Comparison of ENCODE assay signal across 1 cellular context in genomic region chr19:1027020-1027952, GRCh38.
TF ChIP-seq lines count a peak whose summit lies in the region.

No MANE protein-coding gene starts in this region.

TF ChIP-seq in K562, 482 proteins besides CTCF, POLR2A, EP300 and RAD21 (continued from another document and continues in another):
- TF ChIP-seq SPI1 (IDR thresholded peaks at IDR 0.05; ENCODE audit: borderline replicate concordance, low read depth, low read length) = peak; percentile 88
- no peak for TF ChIP-seq SLC30A9 (CRISPR knock-in tag; IDR thresholded peaks at IDR 0.05)
- TF ChIP-seq TOE1 (IDR thresholded peaks at IDR 0.05; ENCODE audit: borderline replicate concordance) = no peak
- TF ChIP-seq TOE1 (CRISPR knock-in tag; IDR thresholded peaks at IDR 0.05; ENCODE audit: borderline replicate concordance, low read depth) = no peak
- TF ChIP-seq EGR1 (conservative IDR thresholded peaks at IDR 0.05) = no peak; the same call in 1 of the 2 replicates
- TF ChIP-seq RBM22 (IDR thresholded peaks at IDR 0.05; ENCODE audit: low read depth, low read length, poor library complexity, severe bottlenecking) = peak; percentile 74
- no peak for TF ChIP-seq TAL1 (IDR thresholded peaks at IDR 0.05)
- TF ChIP-seq, protein P1, sequence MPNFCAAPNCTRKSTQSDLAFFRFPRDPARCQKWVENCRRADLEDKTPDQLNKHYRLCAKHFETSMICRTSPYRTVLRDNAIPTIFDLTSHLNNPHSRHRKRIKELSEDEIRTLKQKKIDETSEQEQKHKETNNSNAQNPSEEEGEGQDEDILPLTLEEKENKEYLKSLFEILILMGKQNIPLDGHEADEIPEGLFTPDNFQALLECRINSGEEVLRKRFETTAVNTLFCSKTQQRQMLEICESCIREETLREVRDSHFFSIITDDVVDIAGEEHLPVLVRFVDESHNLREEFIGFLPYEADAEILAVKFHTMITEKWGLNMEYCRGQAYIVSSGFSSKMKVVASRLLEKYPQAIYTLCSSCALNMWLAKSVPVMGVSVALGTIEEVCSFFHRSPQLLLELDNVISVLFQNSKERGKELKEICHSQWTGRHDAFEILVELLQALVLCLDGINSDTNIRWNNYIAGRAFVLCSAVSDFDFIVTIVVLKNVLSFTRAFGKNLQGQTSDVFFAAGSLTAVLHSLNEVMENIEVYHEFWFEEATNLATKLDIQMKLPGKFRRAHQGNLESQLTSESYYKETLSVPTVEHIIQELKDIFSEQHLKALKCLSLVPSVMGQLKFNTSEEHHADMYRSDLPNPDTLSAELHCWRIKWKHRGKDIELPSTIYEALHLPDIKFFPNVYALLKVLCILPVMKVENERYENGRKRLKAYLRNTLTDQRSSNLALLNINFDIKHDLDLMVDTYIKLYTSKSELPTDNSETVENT (CRISPR knock-in tag; IDR thresholded peaks at IDR 0.05) = no peak
- no peak for TF ChIP-seq ZSCAN29 (IDR thresholded peaks at IDR 0.05)
- no peak for TF ChIP-seq NCOA6 (IDR thresholded peaks at IDR 0.05)
- no peak for TF ChIP-seq ELK3 (CRISPR knock-in tag; IDR thresholded peaks at IDR 0.05)
- no peak for TF ChIP-seq SIX5 (IDR thresholded peaks at IDR 0.05; ENCODE audit: borderline replicate concordance in 1 of 2, insufficient read depth in 1 of 2, low read depth in 1 of 2, low read length in 2 of 2)
- no peak for TF ChIP-seq HCFC1 (IDR thresholded peaks at IDR 0.05; ENCODE audit: low read depth, low read length)
- TF ChIP-seq RUNX1 (IDR thresholded peaks at IDR 0.05; ENCODE audit: low read depth) = no peak
- TF ChIP-seq ZNF384 (IDR thresholded peaks at IDR 0.05; ENCODE audit: low read depth, low read length) = no peak
- peak; percentile 49; the same call in 1 of the 2 replicates for TF ChIP-seq FOXK1 (CRISPR knock-in tag; IDR thresholded peaks at IDR 0.05; ENCODE audit: borderline replicate concordance)
- no peak for TF ChIP-seq ZBTB26 (CRISPR knock-in tag; IDR thresholded peaks at IDR 0.05)
- TF ChIP-seq VEZF1 (CRISPR knock-in tag; IDR thresholded peaks at IDR 0.05) = no peak
- TF ChIP-seq MAFK (IDR thresholded peaks at IDR 0.05; ENCODE audit: low read length) = no peak
- TF ChIP-seq BHLHE40 (IDR thresholded peaks at IDR 0.05; ENCODE audit: low read length) = 0 out of 2 replicates have a peak, but pooled peaks have one; percentile 16
- no peak for TF ChIP-seq FOXO4 (CRISPR knock-in tag; IDR thresholded peaks at IDR 0.05)
- peak; percentile 90 for TF ChIP-seq ZFP36 (IDR thresholded peaks at IDR 0.05; ENCODE audit: low read depth, low read length, partially characterized antibody)
- no peak for TF ChIP-seq PRDM10 (IDR thresholded peaks at IDR 0.05; ENCODE audit: partially characterized antibody)
- no peak for TF ChIP-seq REST (CRISPR knock-in tag; IDR thresholded peaks at IDR 0.05; ENCODE audit: low read depth)
- TF ChIP-seq KLF1 (tag; IDR thresholded peaks at IDR 0.05) = no peak
- TF ChIP-seq NR4A1 (CRISPR knock-in tag; IDR thresholded peaks at IDR 0.05) = no peak
- TF ChIP-seq NR4A1 (tag; IDR thresholded peaks at IDR 0.05) = no peak
- no peak for TF ChIP-seq ZBTB33 (CRISPR knock-in tag; IDR thresholded peaks at IDR 0.05)
- 0 out of 2 replicates have a peak, but pooled peaks have one; percentile 22 for TF ChIP-seq SOX6 (IDR thresholded peaks at IDR 0.05)
- no peak for TF ChIP-seq ESRRB (CRISPR knock-in tag; IDR thresholded peaks at IDR 0.05; ENCODE audit: borderline replicate concordance)
- TF ChIP-seq SMARCE1 (IDR thresholded peaks at IDR 0.05) = no peak
- TF ChIP-seq PTBP1 (IDR thresholded peaks at IDR 0.05; ENCODE audit: low read depth, low read length) = peak; percentile 84; the same call in 1 of the 2 replicates
- TF ChIP-seq FOXJ3 (CRISPR knock-in tag; IDR thresholded peaks at IDR 0.05) = no peak
- no peak for TF ChIP-seq KAT7 (CRISPR knock-in tag; IDR thresholded peaks at IDR 0.05; ENCODE audit: borderline replicate concordance)
- no peak for TF ChIP-seq MTA2 (IDR thresholded peaks at IDR 0.05; ENCODE audit: low read depth)
- no peak for TF ChIP-seq CHD2 (IDR thresholded peaks at IDR 0.05; ENCODE audit: low read depth, low read length)
- TF ChIP-seq ZNF785 (CRISPR knock-in tag; IDR thresholded peaks at IDR 0.05) = no peak
- no peak for TF ChIP-seq NRF1 (conservative IDR thresholded peaks at IDR 0.05 in 1 of 2, IDR thresholded peaks at IDR 0.05 in 1 of 2)
- TF ChIP-seq, protein P2, sequence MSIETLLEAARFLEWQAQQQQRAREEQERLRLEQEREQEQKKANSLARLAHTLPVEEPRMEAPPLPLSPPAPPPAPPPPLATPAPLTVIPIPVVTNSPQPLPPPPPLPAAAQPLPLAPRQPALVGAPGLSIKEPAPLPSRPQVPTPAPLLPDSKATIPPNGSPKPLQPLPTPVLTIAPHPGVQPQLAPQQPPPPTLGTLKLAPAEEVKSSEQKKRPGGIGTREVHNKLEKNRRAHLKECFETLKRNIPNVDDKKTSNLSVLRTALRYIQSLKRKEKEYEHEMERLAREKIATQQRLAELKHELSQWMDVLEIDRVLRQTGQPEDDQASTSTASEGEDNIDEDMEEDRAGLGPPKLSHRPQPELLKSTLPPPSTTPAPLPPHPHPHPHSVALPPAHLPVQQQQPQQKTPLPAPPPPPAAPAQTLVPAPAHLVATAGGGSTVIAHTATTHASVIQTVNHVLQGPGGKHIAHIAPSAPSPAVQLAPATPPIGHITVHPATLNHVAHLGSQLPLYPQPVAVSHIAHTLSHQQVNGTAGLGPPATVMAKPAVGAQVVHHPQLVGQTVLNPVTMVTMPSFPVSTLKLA (conservative IDR thresholded peaks at IDR 0.05) = no peak; a peak in 3 of 4 replicates
- TF ChIP-seq MAZ (CRISPR knock-in tag; conservative IDR thresholded peaks at IDR 0.05 in 1 of 2, IDR thresholded peaks at IDR 0.05 in 1 of 2) = no peak; a peak in 1 of 4 replicates
- no peak for TF ChIP-seq POLR2H (tag; IDR thresholded peaks at IDR 0.05; ENCODE audit: low read depth)
- TF ChIP-seq RBFOX2 (IDR thresholded peaks at IDR 0.05; ENCODE audit: low read depth, low read length) = no peak
- TF ChIP-seq, protein P3, sequence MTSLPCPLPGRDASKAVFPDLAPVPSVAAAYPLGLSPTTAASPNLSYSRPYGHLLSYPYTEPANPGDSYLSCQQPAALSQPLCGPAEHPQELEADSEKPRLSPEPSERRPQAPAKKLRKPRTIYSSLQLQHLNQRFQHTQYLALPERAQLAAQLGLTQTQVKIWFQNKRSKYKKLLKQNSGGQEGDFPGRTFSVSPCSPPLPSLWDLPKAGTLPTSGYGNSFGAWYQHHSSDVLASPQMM (CRISPR knock-in tag; IDR thresholded peaks at IDR 0.05) = no peak
- TF ChIP-seq DPF2 (IDR thresholded peaks at IDR 0.05) = peak; percentile 47; the same call in 1 of the 2 replicates
